ENCODE assay signal across 26 cellular contexts in the genomic region with DNA sequence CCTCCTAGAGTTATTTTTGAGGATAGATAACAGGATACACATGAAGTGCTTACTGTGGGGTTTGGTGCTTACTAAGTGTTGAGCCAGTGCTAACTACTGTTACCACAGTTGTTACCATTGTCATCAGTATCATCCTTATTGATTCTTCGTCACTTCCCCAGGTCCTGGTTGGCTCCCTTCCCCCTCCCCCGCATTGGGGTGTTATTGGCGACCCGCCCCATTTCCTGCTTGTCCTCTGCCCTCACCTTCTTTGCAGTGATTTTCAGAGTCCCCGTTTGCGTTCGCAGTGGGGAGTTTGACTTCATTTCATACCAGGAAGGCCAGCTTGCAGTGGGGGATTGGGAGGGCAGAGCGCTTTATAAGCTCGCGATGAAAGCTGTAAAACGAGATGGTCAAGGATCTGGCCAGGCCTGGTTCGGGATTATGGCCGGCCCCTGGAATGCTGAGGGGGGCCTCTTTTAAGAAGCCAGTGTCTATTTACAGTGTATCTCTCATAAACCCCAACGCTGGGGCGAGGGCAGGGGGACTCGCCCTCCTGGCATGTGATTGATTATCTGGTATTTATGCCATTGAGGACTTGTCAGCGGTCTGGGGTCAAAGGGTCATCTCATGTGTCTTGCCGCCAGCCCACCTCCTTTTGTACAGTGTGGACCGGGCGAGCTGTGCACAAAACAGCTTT.
A peak's percentile ranks its signal among the peaks of the same experiment; 100 is the strongest.
DNase-seq lines count a peak whose midpoint lies in the region; TF ChIP-seq lines count a peak whose summit lies in the region.
"Had no signal": no experiment of that assay in that cellular context is flagged by ENCODE, and none has a peak within 500 bp of the region (broad histone marks: within the 10 kb centered on the region; RNA-seq: fewer than 3 reads in every experiment).

No MANE protein-coding gene starts in this region.

- no peaks in the 10 kb centered on the region for H3K79me2 ChIP-seq in osteoblast (ENCODE audit: insufficient read depth, low read length)

- H4K20me1 ChIP-seq in osteoblast (ENCODE audit: insufficient read depth, low read length): no peaks in the 10 kb centered on the region

- H3K4me1 ChIP-seq in neuronal stem cell (ENCODE audit: control insufficient read depth in 2 of 2, insufficient read depth in 1 of 2, low read depth in 1 of 2, low read length in 2 of 2): peaks cover 55 to 59% of the 10 kb centered on the region in 2 donors
- H3K4me1 ChIP-seq in osteoblast (ENCODE audit: insufficient read depth, low read length): no peaks in the 10 kb centered on the region
- H3K4me1 ChIP-seq: BE2C had no signal

- no peak overlapping the region for H3K4me3 ChIP-seq in neuronal stem cell (ENCODE audit: low read length in 2 of 2)
- H3K4me3 ChIP-seq in osteoblast (ENCODE audit: insufficient read depth, low read length): no peak overlapping the region

- H3K9me3 ChIP-seq in neuronal stem cell (replicated peaks in 1 of 2; ENCODE audit: control insufficient read depth in 2 of 2, insufficient read depth in 1 of 2, low read depth in 1 of 2, low read length in 2 of 2) (no peaks in the 10 kb centered on the region), osteoblast (ENCODE audit: low read depth, low read length) (no peaks in the 10 kb centered on the region)
- H3K9me3 ChIP-seq: BE2C had no signal

- no peak for TF ChIP-seq CTCF in 22Rv1 (IDR thresholded peaks at IDR 0.05)
- TF ChIP-seq CTCF in VCaP (conservative IDR thresholded peaks at IDR 0.05): no peak
- TF ChIP-seq CTCF in osteoblast (IDR thresholded peaks at IDR 0.05; ENCODE audit: extremely low read depth, low read depth, low read length): no peak

- no peak overlapping the region for H2AK5ac ChIP-seq in neuronal stem cell (ENCODE audit: low read depth, low read length)

- DNase-seq in left kidney (ENCODE audit: low read depth, low spot score) (peak; percentile 70), neuronal stem cell (ENCODE audit: low spot score) (peak; percentile 73), activated gamma-delta T cell treated with Interleukin-2 at 50 U/mL for 16 hours (no peak), hypothalamus (lab: John Stamatoyannopoulos, UW) (no peak), osteoblast (ENCODE audit: insufficient read length, low spot score, missing footprints) (no peak)
- no peak for DNase-seq in effector CD4-positive, alpha-beta T cell
- DNase-seq: activated CD4-positive, CD25-positive, alpha-beta regulatory T cell treated with anti-CD3 and anti-CD28 coated beads, Interleukin-2, amount 50 U/mL, for 72 hours; activated CD8-positive, alpha-beta memory T cell treated with anti-CD3 and anti-CD28 coated beads for 24 hours; activated effector memory CD4-positive, alpha-beta T cell treated with anti-CD3 and anti-CD28 coated beads, Interleukin-2, amount 50 U/mL, for 16 hours; activated naive CD8-positive, alpha-beta T cell treated with anti-CD3 and anti-CD28 coated beads, Interleukin-2, amount 50 U/mL, for 24 hours; BE2C; central memory CD4-positive, alpha-beta T cell; DMS53; GDM1; KG1; kidney; MM.1S; NCI-H2029 treated with DMSO at 0.1 percent for 48 hours; NCI-H345; NCI-H82; nucleus accumbens; RPMI8226; stimulated activated naive CD8-positive, alpha-beta T cell treated with anti-CD3 and anti-CD28 coated beads, Interleukin-15, amount 100 ng/mL, for 72 hours; T-helper 1 cell had no signal

- H4K91ac ChIP-seq in neuronal stem cell (ENCODE audit: low read depth, low read length, poor library complexity): no peak overlapping the region

- no peak overlapping the region for H3K14ac ChIP-seq in neuronal stem cell (ENCODE audit: low read length)

- no peak overlapping the region for H2BK120ac ChIP-seq in neuronal stem cell (ENCODE audit: low read depth, low read length)

- no peak overlapping the region for H4K8ac ChIP-seq in neuronal stem cell (ENCODE audit: low read depth, low read length)

- H2BK12ac ChIP-seq in neuronal stem cell (ENCODE audit: low read length): no peak overlapping the region

- H3K36me3 ChIP-seq in neuronal stem cell (replicated peaks in 1 of 2; ENCODE audit: control insufficient read depth in 2 of 2, insufficient read depth in 2 of 2, low read length in 2 of 2) (no peaks in the 10 kb centered on the region), osteoblast (ENCODE audit: insufficient read depth, low read length) (no peaks in the 10 kb centered on the region)
- H3K36me3 ChIP-seq: BE2C had no signal

- WGBS in neuronal stem cell (ENCODE audit: extremely low coverage in 2 of 2, insufficient read length in 2 of 2, insufficient replicate concordance in 1 of 2), 2 donors: no CpG with 5 or more reads among the region's 20 CpGs

- H3K27me3 ChIP-seq in neuronal stem cell (ENCODE audit: control insufficient read depth in 3 of 3, insufficient read depth in 3 of 3, low read depth in 1 of 3, low read length in 3 of 3) (no peaks in the 10 kb centered on the region), osteoblast (ENCODE audit: insufficient read depth, low read length) (no peaks in the 10 kb centered on the region)
- H3K27me3 ChIP-seq: BE2C had no signal

- no peak overlapping the region for H2BK5ac ChIP-seq in neuronal stem cell (ENCODE audit: low read length)

- peak overlapping the region; percentile 21 for H2AFZ ChIP-seq in neuronal stem cell (ENCODE audit: low read length)
- no peak overlapping the region for H2AFZ ChIP-seq in osteoblast (ENCODE audit: low read length)

- peak overlapping the region; percentile 79 for H3K18ac ChIP-seq in neuronal stem cell (ENCODE audit: low read length)

- H3K4me2 ChIP-seq in neuronal stem cell (ENCODE audit: insufficient read depth, low read length, poor library complexity, severe bottlenecking): peak overlapping the region; percentile 41
- no peak overlapping the region for H3K4me2 ChIP-seq in osteoblast (ENCODE audit: insufficient read depth, low read length)

- peaks cover 6% of the 10 kb centered on the region for H3K79me1 ChIP-seq in neuronal stem cell (ENCODE audit: low read depth, low read length)

- H2BK15ac ChIP-seq in neuronal stem cell (ENCODE audit: low read length): no peak overlapping the region

- no peak overlapping the region for H3K4ac ChIP-seq in neuronal stem cell (ENCODE audit: low read length)

- H3K27ac ChIP-seq in 22Rv1 (peak overlapping the region; percentile 42; the same call in 1 of the 2 replicates), VCaP (peak overlapping the region; percentile 10; the same call in 1 of the 2 replicates), neuronal stem cell (replicated peaks; ENCODE audit: low read length) (peak overlapping the region; percentile 98), osteoblast (ENCODE audit: low read depth, low read length) (no peak overlapping the region)

- H3K9ac ChIP-seq in neuronal stem cell (ENCODE audit: low read depth, low read length, poor library complexity): no peak overlapping the region

- no peak overlapping the region for H3K23ac ChIP-seq in neuronal stem cell (ENCODE audit: low read depth, low read length, poor library complexity)

Comparison
In these comparisons a context has a peak if more than half of its experiments do, and no peak if none do; other contexts are left out.
1. DNase-seq: peak in left kidney (single experiment) and neuronal stem cell (single experiment); none in activated gamma-delta T cell treated with Interleukin-2 at 50 U/mL for 16 hours (single experiment), effector CD4-positive, alpha-beta T cell (single experiment), hypothalamus (0 of 51) and osteoblast (single experiment).